1 cellular context compared by ENCODE assay signal in the genomic region with DNA sequence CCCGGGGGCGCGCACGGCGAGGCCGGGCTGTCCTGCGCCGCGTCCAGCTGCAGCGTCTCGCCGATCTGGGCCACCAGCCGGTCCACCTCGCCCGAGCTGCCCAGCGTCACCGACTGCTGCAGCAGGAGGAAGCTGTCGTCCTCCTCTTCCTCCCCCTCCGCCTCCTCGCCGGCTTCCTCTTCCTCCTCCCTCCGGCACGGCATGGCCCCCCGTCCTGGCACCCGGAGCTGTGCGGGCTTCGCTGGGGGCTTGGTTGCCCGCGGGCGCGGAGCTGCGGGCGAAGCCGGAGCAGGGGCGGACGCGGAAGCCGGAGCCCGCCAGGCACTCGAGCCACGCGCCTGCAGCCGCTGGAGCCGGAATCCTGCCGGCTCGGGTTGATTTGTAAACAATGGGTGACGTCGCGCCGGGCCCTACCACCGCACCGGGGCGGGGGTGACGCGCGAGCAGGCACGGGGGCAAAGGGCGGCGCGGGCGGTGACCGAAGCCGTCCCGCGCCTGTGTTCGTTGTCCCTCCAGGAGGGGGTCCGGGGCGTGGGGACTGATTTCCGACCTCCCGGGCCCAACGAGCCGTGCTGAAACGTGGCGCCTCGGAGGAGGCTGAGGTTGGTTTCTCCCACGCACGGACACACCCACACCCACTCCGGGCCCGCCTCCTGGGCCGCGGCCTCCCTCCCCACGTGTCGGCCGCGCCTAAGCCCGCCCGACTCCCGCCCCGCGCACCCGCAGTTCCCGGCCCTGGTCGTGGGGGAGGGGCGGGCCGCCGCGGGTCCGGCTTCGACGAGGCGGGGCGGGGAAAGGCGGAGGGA.
TF ChIP-seq lines count a peak whose summit lies in the region.

TSS of gene FRAT2 (minus strand) at position 360 of the 806 bp plus-strand sequence. CDS start at position 203, 157 bp downstream.

TF ChIP-seq in HepG2, 621 proteins besides CTCF, POLR2A, EP300 and RAD21 (continued from another document and continues in another):
- TF ChIP-seq, protein P1, sequence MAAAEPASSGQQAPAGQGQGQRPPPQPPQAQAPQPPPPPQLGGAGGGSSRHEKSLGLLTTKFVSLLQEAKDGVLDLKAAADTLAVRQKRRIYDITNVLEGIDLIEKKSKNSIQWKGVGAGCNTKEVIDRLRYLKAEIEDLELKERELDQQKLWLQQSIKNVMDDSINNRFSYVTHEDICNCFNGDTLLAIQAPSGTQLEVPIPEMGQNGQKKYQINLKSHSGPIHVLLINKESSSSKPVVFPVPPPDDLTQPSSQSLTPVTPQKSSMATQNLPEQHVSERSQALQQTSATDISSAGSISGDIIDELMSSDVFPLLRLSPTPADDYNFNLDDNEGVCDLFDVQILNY (CRISPR knock-in tag; conservative IDR thresholded peaks at IDR 0.05), result 0 out of 2 replicates have a peak, but pooled peaks have one; percentile 74
- peak; percentile 96 for TF ChIP-seq FOXK1 (CRISPR knock-in tag; IDR thresholded peaks at IDR 0.05; ENCODE audit: borderline replicate concordance, low read depth)
- TF ChIP-seq ETV5 (CRISPR knock-in tag; IDR thresholded peaks at IDR 0.05; ENCODE audit: borderline replicate concordance), result peak; percentile 54; the same call in 1 of the 2 replicates
- peak; percentile 96 for TF ChIP-seq BHLHE40 (IDR thresholded peaks at IDR 0.05; ENCODE audit: low read length)
- TF ChIP-seq RFX5 (IDR thresholded peaks at IDR 0.05; ENCODE audit: low read depth, low read length), result no peak
- TF ChIP-seq KDM6A (CRISPR knock-in tag; IDR thresholded peaks at IDR 0.05; ENCODE audit: low read depth), result 0 out of 2 replicates have a peak, but pooled peaks have one; percentile 35
- TF ChIP-seq, protein P2, sequence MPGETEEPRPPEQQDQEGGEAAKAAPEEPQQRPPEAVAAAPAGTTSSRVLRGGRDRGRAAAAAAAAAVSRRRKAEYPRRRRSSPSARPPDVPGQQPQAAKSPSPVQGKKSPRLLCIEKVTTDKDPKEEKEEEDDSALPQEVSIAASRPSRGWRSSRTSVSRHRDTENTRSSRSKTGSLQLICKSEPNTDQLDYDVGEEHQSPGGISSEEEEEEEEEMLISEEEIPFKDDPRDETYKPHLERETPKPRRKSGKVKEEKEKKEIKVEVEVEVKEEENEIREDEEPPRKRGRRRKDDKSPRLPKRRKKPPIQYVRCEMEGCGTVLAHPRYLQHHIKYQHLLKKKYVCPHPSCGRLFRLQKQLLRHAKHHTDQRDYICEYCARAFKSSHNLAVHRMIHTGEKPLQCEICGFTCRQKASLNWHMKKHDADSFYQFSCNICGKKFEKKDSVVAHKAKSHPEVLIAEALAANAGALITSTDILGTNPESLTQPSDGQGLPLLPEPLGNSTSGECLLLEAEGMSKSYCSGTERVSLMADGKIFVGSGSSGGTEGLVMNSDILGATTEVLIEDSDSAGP (CRISPR knock-in tag; IDR thresholded peaks at IDR 0.05; ENCODE audit: borderline replicate concordance), result peak; percentile 65; the same call in 1 of the 2 replicates
- peak; percentile 37; the same call in 1 of the 2 replicates for TF ChIP-seq NFYC (CRISPR knock-in tag; IDR thresholded peaks at IDR 0.05)
- no peak for TF ChIP-seq TERF1 (CRISPR knock-in tag; IDR thresholded peaks at IDR 0.05)
- TF ChIP-seq, protein P3, sequence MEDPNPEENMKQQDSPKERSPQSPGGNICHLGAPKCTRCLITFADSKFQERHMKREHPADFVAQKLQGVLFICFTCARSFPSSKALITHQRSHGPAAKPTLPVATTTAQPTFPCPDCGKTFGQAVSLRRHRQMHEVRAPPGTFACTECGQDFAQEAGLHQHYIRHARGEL (CRISPR knock-in tag; IDR thresholded peaks at IDR 0.05), result no peak
- TF ChIP-seq, protein P4, sequence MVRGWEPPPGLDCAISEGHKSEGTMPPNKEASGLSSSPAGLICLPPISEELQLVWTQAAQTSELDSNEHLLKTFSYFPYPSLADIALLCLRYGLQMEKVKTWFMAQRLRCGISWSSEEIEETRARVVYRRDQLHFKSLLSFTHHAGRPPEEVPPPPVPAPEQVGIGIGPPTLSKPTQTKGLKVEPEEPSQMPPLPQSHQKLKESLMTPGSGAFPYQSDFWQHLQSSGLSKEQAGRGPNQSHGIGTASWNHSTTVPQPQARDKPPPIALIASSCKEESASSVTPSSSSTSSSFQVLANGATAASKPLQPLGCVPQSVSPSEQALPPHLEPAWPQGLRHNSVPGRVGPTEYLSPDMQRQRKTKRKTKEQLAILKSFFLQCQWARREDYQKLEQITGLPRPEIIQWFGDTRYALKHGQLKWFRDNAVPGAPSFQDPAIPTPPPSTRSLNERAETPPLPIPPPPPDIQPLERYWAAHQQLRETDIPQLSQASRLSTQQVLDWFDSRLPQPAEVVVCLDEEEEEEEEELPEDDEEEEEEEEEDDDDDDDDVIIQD (CRISPR knock-in tag; IDR thresholded peaks at IDR 0.05; ENCODE audit: low read depth), result no peak; the same call in 1 of the 2 replicates
- TF ChIP-seq ZNF552 (CRISPR knock-in tag; IDR thresholded peaks at IDR 0.05; ENCODE audit: borderline replicate concordance), result 0 out of 2 replicates have a peak, but pooled peaks have one; percentile 49
- TF ChIP-seq MBD4 (IDR thresholded peaks at IDR 0.05; ENCODE audit: borderline replicate concordance, low read length), result no peak
- peak; percentile 69 for TF ChIP-seq POLR2AphosphoS5 (IDR thresholded peaks at IDR 0.05; ENCODE audit: low read depth, low read length)
- TF ChIP-seq, protein P5, sequence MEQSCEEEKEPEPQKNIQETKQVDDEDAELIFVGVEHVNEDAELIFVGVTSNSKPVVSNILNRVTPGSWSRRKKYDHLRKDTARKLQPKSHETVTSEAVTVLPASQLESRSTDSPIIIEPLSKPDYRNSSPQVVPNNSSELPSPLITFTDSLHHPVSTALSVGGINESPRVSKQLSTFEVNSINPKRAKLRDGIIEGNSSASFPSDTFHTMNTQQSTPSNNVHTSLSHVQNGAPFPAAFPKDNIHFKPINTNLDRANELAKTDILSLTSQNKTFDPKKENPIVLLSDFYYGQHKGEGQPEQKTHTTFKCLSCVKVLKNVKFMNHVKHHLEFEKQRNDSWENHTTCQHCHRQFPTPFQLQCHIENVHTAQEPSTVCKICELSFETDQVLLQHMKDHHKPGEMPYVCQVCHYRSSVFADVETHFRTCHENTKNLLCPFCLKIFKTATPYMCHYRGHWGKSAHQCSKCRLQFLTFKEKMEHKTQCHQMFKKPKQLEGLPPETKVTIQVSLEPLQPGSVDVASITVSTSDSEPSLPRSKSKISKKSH (CRISPR knock-in tag; IDR thresholded peaks at IDR 0.05; ENCODE audit: borderline replicate concordance), result peak; percentile 79; the same call in 1 of the 2 replicates
- TF ChIP-seq HINFP (CRISPR knock-in tag; IDR thresholded peaks at IDR 0.05; ENCODE audit: low read depth), result peak; percentile 88
- TF ChIP-seq HNF4A (CRISPR knock-in tag; IDR thresholded peaks at IDR 0.05), result peak; percentile 56
- TF ChIP-seq, protein P6, sequence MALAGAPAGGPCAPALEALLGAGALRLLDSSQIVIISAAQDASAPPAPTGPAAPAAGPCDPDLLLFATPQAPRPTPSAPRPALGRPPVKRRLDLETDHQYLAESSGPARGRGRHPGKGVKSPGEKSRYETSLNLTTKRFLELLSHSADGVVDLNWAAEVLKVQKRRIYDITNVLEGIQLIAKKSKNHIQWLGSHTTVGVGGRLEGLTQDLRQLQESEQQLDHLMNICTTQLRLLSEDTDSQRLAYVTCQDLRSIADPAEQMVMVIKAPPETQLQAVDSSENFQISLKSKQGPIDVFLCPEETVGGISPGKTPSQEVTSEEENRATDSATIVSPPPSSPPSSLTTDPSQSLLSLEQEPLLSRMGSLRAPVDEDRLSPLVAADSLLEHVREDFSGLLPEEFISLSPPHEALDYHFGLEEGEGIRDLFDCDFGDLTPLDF (CRISPR knock-in tag; IDR thresholded peaks at IDR 0.05), result peak; percentile 55
- peak; percentile 76 for TF ChIP-seq MNT (IDR thresholded peaks at IDR 0.05)
- no peak for TF ChIP-seq ZC3H4 (CRISPR knock-in tag; IDR thresholded peaks at IDR 0.05; ENCODE audit: borderline replicate concordance)
- TF ChIP-seq, protein P7, sequence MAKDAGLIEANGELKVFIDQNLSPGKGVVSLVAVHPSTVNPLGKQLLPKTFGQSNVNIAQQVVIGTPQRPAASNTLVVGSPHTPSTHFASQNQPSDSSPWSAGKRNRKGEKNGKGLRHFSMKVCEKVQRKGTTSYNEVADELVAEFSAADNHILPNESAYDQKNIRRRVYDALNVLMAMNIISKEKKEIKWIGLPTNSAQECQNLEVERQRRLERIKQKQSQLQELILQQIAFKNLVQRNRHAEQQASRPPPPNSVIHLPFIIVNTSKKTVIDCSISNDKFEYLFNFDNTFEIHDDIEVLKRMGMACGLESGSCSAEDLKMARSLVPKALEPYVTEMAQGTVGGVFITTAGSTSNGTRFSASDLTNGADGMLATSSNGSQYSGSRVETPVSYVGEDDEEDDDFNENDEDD (CRISPR knock-in tag; IDR thresholded peaks at IDR 0.05; ENCODE audit: borderline replicate concordance), result peak; percentile 95
- peak; percentile 44 for TF ChIP-seq GFI1 (CRISPR knock-in tag; IDR thresholded peaks at IDR 0.05; ENCODE audit: borderline replicate concordance)
- peak; percentile 65; the same call in 1 of the 2 replicates for TF ChIP-seq FOXP4 (CRISPR knock-in tag; IDR thresholded peaks at IDR 0.05)
- TF ChIP-seq REPIN1 (CRISPR knock-in tag; IDR thresholded peaks at IDR 0.05; ENCODE audit: borderline replicate concordance, low read depth), result peak; percentile 49
- TF ChIP-seq ZBTB44 (CRISPR knock-in tag; IDR thresholded peaks at IDR 0.05), result 0 out of 2 replicates have a peak, but pooled peaks have one; percentile 37
- TF ChIP-seq ZBTB42 (CRISPR knock-in tag; IDR thresholded peaks at IDR 0.05), result no peak
- peak; percentile 24; the same call in 1 of the 2 replicates for TF ChIP-seq RARA (CRISPR knock-in tag; IDR thresholded peaks at IDR 0.05)
- TF ChIP-seq TAF1 (CRISPR knock-in tag; IDR thresholded peaks at IDR 0.05), result peak; percentile 87
- no peak for TF ChIP-seq MATR3 (CRISPR knock-in tag; IDR thresholded peaks at IDR 0.05)
- peak; percentile 69; the same call in 1 of the 2 replicates for TF ChIP-seq ZNF350 (CRISPR knock-in tag; IDR thresholded peaks at IDR 0.05; ENCODE audit: borderline replicate concordance, low read depth)
- TF ChIP-seq DMAP1 (CRISPR knock-in tag; IDR thresholded peaks at IDR 0.05), result peak; percentile 61; the same call in 1 of the 2 replicates
- no peak for TF ChIP-seq GLI4 (CRISPR knock-in tag; IDR thresholded peaks at IDR 0.05; ENCODE audit: borderline replicate concordance)
- TF ChIP-seq ZNF598 (CRISPR knock-in tag; IDR thresholded peaks at IDR 0.05; ENCODE audit: borderline replicate concordance), result no peak; the same call in 1 of the 2 replicates
- peak; percentile 73 for TF ChIP-seq ISL2 (CRISPR knock-in tag; IDR thresholded peaks at IDR 0.05)
- 0 out of 2 replicates have a peak, but pooled peaks have one; percentile 36 for TF ChIP-seq BATF2 (CRISPR knock-in tag; IDR thresholded peaks at IDR 0.05)
